ENCODE assay signal across 9 cellular contexts in the genomic region with DNA sequence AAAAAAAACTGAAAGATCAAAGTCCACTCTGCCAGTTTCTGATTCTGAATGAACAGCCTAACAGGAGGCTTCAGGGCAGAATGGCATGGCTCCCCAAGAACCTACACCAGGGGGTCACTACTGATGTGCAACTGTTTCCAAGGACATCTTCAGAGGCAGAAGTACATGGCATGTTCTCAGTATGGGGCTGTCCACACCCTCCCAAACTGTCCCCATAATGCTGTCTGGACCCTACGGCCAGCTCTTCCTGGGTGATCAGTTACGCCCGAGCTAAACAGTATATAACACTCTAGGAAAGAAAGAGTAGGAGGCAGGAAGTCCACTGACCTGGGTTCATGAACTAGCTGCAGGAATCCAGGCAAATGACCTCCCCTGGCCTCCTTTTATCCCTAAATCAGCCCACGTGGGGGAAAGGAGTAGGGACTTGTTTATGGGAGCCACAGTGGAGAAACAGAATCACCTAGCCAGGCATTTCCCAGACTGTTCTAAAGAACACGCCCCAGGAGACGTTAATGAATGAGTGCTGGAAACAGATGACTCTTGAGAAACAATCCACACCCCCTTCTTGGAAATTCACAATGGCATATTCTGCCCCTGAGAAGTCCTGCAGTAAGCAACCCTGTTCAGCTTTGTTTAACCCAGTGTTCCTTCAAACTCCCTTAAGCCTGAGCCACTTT. TPM values are rescaled to one million over a fixed set of nuclear protein-coding genes. Genes with fewer than 3 reads are reported as not detected.
DNase-seq lines count a peak whose midpoint lies in the region; ATAC-seq, FAIRE-seq and TF ChIP-seq lines count a peak whose summit lies in the region.
"Had no signal": no experiment of that assay in that cellular context is flagged by ENCODE, and none has a peak within 500 bp of the region (broad histone marks: within the 10 kb centered on the region; RNA-seq: fewer than 3 reads in every experiment).

No MANE protein-coding gene starts in this region.

- H3K9me3 ChIP-seq in GM12878 (replicated peaks; ENCODE audit: control insufficient read depth, insufficient read depth, low read length) (no peaks in the 10 kb centered on the region), HepG2 (ENCODE audit: low read length) (no peaks in the 10 kb centered on the region)

- H3K9ac ChIP-seq in GM12878 (ENCODE audit: control insufficient read depth, insufficient read depth, low read length), result no peak overlapping the region
- H3K9ac ChIP-seq in HepG2 (ENCODE audit: insufficient read depth, low read depth, low read length), result peak overlapping the region; percentile 95

- H3K4me2 ChIP-seq in GM12878 (ENCODE audit: control insufficient read depth, insufficient read depth) (peak overlapping the region; percentile 74; the same call in 1 of the 2 replicates), HepG2 (ENCODE audit: low read depth, low read length) (peak overlapping the region; percentile 93)

- H3K79me2 ChIP-seq in GM12878 (ENCODE audit: control insufficient read depth, insufficient read depth, low read length), result peaks cover 42% of the 10 kb centered on the region
- H3K79me2 ChIP-seq in HepG2 (ENCODE audit: insufficient read depth, low read length), result peaks cover 70% of the 10 kb centered on the region

- BruUV-seq in GM12878 (replicated peaks; lab: Mats Ljungman, UMichigan), result no TSS peak
- BruUV-seq in HepG2 (replicated peaks; lab: Mats Ljungman, UMichigan), result no TSS peak

- peaks cover 51% of the 10 kb centered on the region for H3K4me1 ChIP-seq in GM12878 (ENCODE audit: control insufficient read depth, insufficient read depth, low read length)
- H3K4me1 ChIP-seq in HepG2 (ENCODE audit: insufficient read depth, low read length), result peaks cover 88% of the 10 kb centered on the region

- peak; percentile 19 for DNase-seq in DMS79 treated with DMSO at 0.1 percent for 48 hours (lab: John Stamatoyannopoulos, UW)
- no peak for DNase-seq in DMS79 (lab: John Stamatoyannopoulos, UW)
- DNase-seq in GM12878 (ENCODE audit: low read depth, low spot score), result no peak
- peak; percentile 63 for DNase-seq in HepG2 (ENCODE audit: low spot score)
- peak; percentile 18 for DNase-seq in superior temporal gyrus (ENCODE audit: extremely low spot score)
- no peak for DNase-seq in T-helper 9 cell
- no peak for DNase-seq in mucosa of gallbladder (ENCODE audit: low spot score)
- no peak for DNase-seq in HTR-8/SVneo (ENCODE audit: insufficient read length, low spot score)

- H2AFZ ChIP-seq in GM12878 (ENCODE audit: control insufficient read depth, low read depth, low read length) (no peak overlapping the region), HepG2 (ENCODE audit: low read length) (no peak overlapping the region)

- CTCF ChIA-PET in GM12878 (lab: Yijun Ruan, JAX) (interaction anchor here (0.6 to 8.2 kb wide), 12 partner anchors 9 to 370 kb away, joined by 3 to 150 read pairs (median 6); a partner anchor contains a TSS), HepG2 (lab: Yijun Ruan, JAX; ENCODE audit: low intra/inter-chr PET ratio, low total read pairs) (interaction anchor here (2.2 kb wide), 1 partner anchor 17 kb away, joined by 5 read pairs; no protein-coding TSS in a partner anchor)

- RAD21 ChIA-PET in GM12878 (lab: Charles Lee; ENCODE audit: unreplicated experiment), result interaction anchor here (0.9 to 5.9 kb wide), 10 partner anchors 12 to 608 kb away, joined by 3 to 79 read pairs (median 4); a partner anchor contains a TSS

- SMC1A ChIA-PET in GM12878 (lab: Charles Lee; ENCODE audit: uncharacterized antibody, unreplicated experiment), result interaction anchor here (1.0 to 9.5 kb wide), 7 partner anchors 17 to 121 kb away, joined by 3 to 194 read pairs (median 4); a partner anchor contains a TSS

- TF ChIP-seq POLR2A in GM12878 (IDR thresholded peaks at IDR 0.05; ENCODE audit: low read depth, low read length), result no peak
- TF ChIP-seq POLR2A in HepG2 (IDR thresholded peaks at IDR 0.05; ENCODE audit: insufficient read depth in 1 of 2, low read depth in 2 of 2, low read length in 2 of 2), result peak in 1 of 2 experiments; percentile 5; a peak in 1 of 4 replicates

- POLR2A ChIA-PET in GM12878 (lab: Charles Lee) (interaction anchor here (0.9 to 3.3 kb wide), 9 partner anchors 14 to 593 kb away, joined by 3 to 19 read pairs (median 9); a partner anchor contains a TSS), HepG2 (lab: Yijun Ruan, JAX) (interaction anchor here (0.6 to 5.3 kb wide), 10 partner anchors 13 to 144 kb away, joined by 3 to 110 read pairs (median 5); a partner anchor contains a TSS)

- TF ChIP-seq RAD21 in GM12878 (IDR thresholded peaks at IDR 0.05; ENCODE audit: insufficient read depth, low read depth, low read length), result no peak
- TF ChIP-seq RAD21 in HepG2 (CRISPR knock-in tag; IDR thresholded peaks at IDR 0.05), result no peak

- H3K4me3 ChIP-seq in GM12878 (peak overlapping the region; percentile 85; the same call in 1 of the 2 replicates), HepG2 (replicated peaks in 1 of 3; ENCODE audit: insufficient read depth in 1 of 3, low read depth in 2 of 3, low read length in 3 of 3) (peak overlapping the region; percentile 83 to 99 (median 95))

- H4K20me1 ChIP-seq in GM12878 (ENCODE audit: control insufficient read depth, insufficient read depth) (no peaks in the 10 kb centered on the region), HepG2 (ENCODE audit: insufficient read depth, low read length) (peaks cover 38% of the 10 kb centered on the region)

- TF ChIP-seq CTCF in GM12878 (IDR thresholded peaks at IDR 0.05 in 2 of 3, conservative IDR thresholded peaks at IDR 0.05 in 1 of 3; ENCODE audit: control insufficient read depth in 2 of 3, extremely low read depth in 1 of 3, insufficient read depth in 1 of 3, low read depth in 3 of 3, low read length in 3 of 3) (no peak), HepG2 (CRISPR knock-in tag; IDR thresholded peaks at IDR 0.05) (0 out of 2 replicates have a peak, but pooled peaks have one; percentile 1)

- FAIRE-seq in GM12878 (lab: Jason Lieb, UNC), result no peak
- FAIRE-seq in HepG2 (lab: Jason Lieb, UNC), result no peak
- no peak for FAIRE-seq in HTR-8/SVneo (lab: Jason Lieb, UNC)
- FAIRE-seq: A204.1 had no signal

- no peaks in the 10 kb centered on the region; a peak in 1 of 4 replicates for H3K36me3 ChIP-seq in GM12878 (ENCODE audit: control insufficient read depth in 2 of 2, insufficient read depth in 2 of 2, low read length in 1 of 2)
- peaks cover 1 to 4% of the 10 kb centered on the region in 2 experiments; a peak in 3 of 5 replicates for H3K36me3 ChIP-seq in HepG2 (replicated peaks in 1 of 2; ENCODE audit: control insufficient read depth in 1 of 2, insufficient read depth in 2 of 2, low read length in 2 of 2)

- in situ Hi-C loops in GM12878 (cut with MboI), result loop anchor here (25.0 kb wide), 1 partner anchor 98 kb away; a partner anchor contains a TSS
- in situ Hi-C loops in HepG2 (cut with HindIII; ENCODE audit: extremely low pct_ligation_motif_present, low pct_unique_long_range_greater_than_20kb), result loop anchor here (5.0 kb wide), 1 partner anchor 108 kb away; a partner anchor contains a TSS

- H3K27ac ChIP-seq in GM12878 (ENCODE audit: control insufficient read depth, insufficient read depth) (0 out of 2 replicates have a peak overlapping the region, but pooled peaks have one; percentile 72), HepG2 (ENCODE audit: extremely low read length, insufficient read depth, low read length) (peak overlapping the region; percentile 88)

- TF ChIP-seq EP300 in GM12878 (IDR thresholded peaks at IDR 0.05; ENCODE audit: borderline replicate concordance in 1 of 2, control insufficient read depth in 1 of 2, low read depth in 2 of 2, low read length in 2 of 2) (no peak), HepG2 (IDR thresholded peaks at IDR 0.05; ENCODE audit: low read depth in 2 of 2, low read length in 2 of 2) (no peak), HepG2 (CRISPR knock-in tag; IDR thresholded peaks at IDR 0.05; ENCODE audit: borderline replicate concordance) (no peak)

- 42% methylated on average over 6 of the region's 6 CpGs for WGBS in GM12878 (ENCODE audit: insufficient coverage, insufficient replicate concordance, low lambda C conversion rate, missing lambda C conversion rate)
- 6% methylated on average over 6 of the region's 6 CpGs for WGBS in HepG2 (ENCODE audit: low lambda C conversion rate)

- H3K27me3 ChIP-seq in GM12878 (replicated peaks in 1 of 2; ENCODE audit: control insufficient read depth in 2 of 2, insufficient read depth in 2 of 2, low read length in 1 of 2) (no peaks in the 10 kb centered on the region), HepG2 (ENCODE audit: control insufficient read depth in 1 of 2, insufficient read depth in 2 of 2, low read length in 2 of 2) (no peaks in the 10 kb centered on the region; a peak in 1 of 5 replicates)

- ATAC-seq in GM12878 (no peak), HepG2 (peak; percentile 11)

- intact Hi-C loops in GM12878 (cut with micrococcal nuclease; ENCODE audit: unreplicated experiment) (loop anchor here (10.0 kb wide), 1 partner anchor 365 kb away; a partner anchor contains a TSS), HepG2 (cut with micrococcal nuclease; ENCODE audit: unreplicated experiment) (loop anchor here (5.0 to 10.0 kb wide), 2 partner anchors 178 to 275 kb away; a partner anchor contains a TSS)

RNA-seq across cellular contexts. Expression of a gene that starts 2.5 kb away (rescaled TPM):
- 34.9 and 36.4 TPM in 2 replicates for total RNA-seq in GM12878 (2013; cell fraction: nucleolus; rRNA removed)
- total RNA-seq in GM12878 (2014; rRNA removed), result 35.6 and 40.0 TPM in 2 replicates
- total RNA-seq in GM12878 (2014; rRNA removed; fragmentation: Illumina TruSeq; extraction: Trizol), result 16.8 and 17.0 TPM in 2 replicates
- 26.9 and 34.6 TPM in 2 replicates for total RNA-seq in GM12878 (2021)
- 19.0 TPM for polyA plus RNA-seq in GM12878 (2011; ENCODE audit: low read depth)
- 23.5 and 38.3 TPM in 2 replicates for polyA plus RNA-seq in GM12878 (2011; rRNA removed)
- polyA plus RNA-seq in GM12878 (2011; cell fraction: cytosol; rRNA removed), result 51.8 and 64.4 TPM in 2 replicates
- polyA plus RNA-seq in GM12878 (2011; cell fraction: nucleus; rRNA removed), result 46.9 and 55.2 TPM in 2 replicates
- 34.2 and 49.8 TPM in 2 replicates for polyA plus RNA-seq in GM12878 (2012)
- 26.5 and 27.0 TPM in 2 replicates for polyA plus RNA-seq in GM12878 (2014; fragmentation: Illumina TruSeq; extraction: Trizol)
- polyA plus RNA-seq in GM12878 (2014; fragmentation: Nextera tagmentation; extraction: Ambion mirVana), result 10 to 100 TPM in 1 of 2 experiments, 1 to 10 TPM in 1; 6.1 to 11.7 TPM
- polyA plus RNA-seq in GM12878 (2014; rRNA removed), result 15.7 and 23.3 TPM in 2 replicates
- polyA plus RNA-seq in GM12878 (2016; fragmentation: Nextera tagmentation; extraction: Ambion mirVana), result 10 to 100 TPM; 25.4 to 30.6 TPM
- 38.6 and 47.2 TPM in 2 replicates for polyA minus RNA-seq in GM12878 (2011; rRNA and poly(A)+ RNA removed)
- polyA minus RNA-seq in GM12878 (2011; cell fraction: cytosol; rRNA and poly(A)+ RNA removed), result 12.0 and 13.7 TPM in 2 replicates
- polyA minus RNA-seq in GM12878 (2011; cell fraction: nucleus; rRNA and poly(A)+ RNA removed), result 9.4 and 10.2 TPM in 2 replicates
- 69.7 and 139 TPM in 2 replicates for total RNA-seq in HepG2 (2016; rRNA removed; fragmentation: Illumina TruSeq; extraction: Trizol)
- total RNA-seq in HepG2 (2016; cell fraction: cytosol; rRNA removed; fragmentation: Illumina TruSeq; extraction: Trizol; ENCODE audit: low read depth), result 37.2 and 38.6 TPM in 2 replicates
- 57.8 and 142 TPM in 2 replicates for total RNA-seq in HepG2 (2016; cell fraction: insoluble cytoplasmic fraction; rRNA removed; fragmentation: Illumina TruSeq; extraction: Trizol)
- 88.3 and 90.4 TPM in 2 replicates for total RNA-seq in HepG2 (2016; cell fraction: membrane; rRNA removed; fragmentation: Illumina TruSeq; extraction: Trizol)
- 108 and 128 TPM in 2 replicates for total RNA-seq in HepG2 (2016; cell fraction: nucleus; rRNA removed; fragmentation: Illumina TruSeq; extraction: Trizol)
- 127 and 181 TPM in 2 replicates for polyA plus RNA-seq in HepG2 (2011; rRNA removed)
- 146 and 187 TPM in 2 replicates for polyA plus RNA-seq in HepG2 (2011; cell fraction: cytosol; rRNA removed)
- 207 and 243 TPM in 2 replicates for polyA plus RNA-seq in HepG2 (2011; cell fraction: nucleus; rRNA removed)
- 254 and 390 TPM in 2 replicates for polyA plus RNA-seq in HepG2 (2012)
- 33.9 and 35.7 TPM in 2 replicates for polyA plus RNA-seq in HepG2 (2016; cell fraction: cytosol; fragmentation: Illumina TruSeq; extraction: Trizol; ENCODE audit: low read depth)
- polyA plus RNA-seq in HepG2 (2016; cell fraction: insoluble cytoplasmic fraction; fragmentation: Illumina TruSeq; extraction: Trizol; ENCODE audit: low read depth), result 56.2 and 61.3 TPM in 2 replicates
- polyA plus RNA-seq in HepG2 (2016; cell fraction: membrane; fragmentation: Illumina TruSeq; extraction: Trizol; ENCODE audit: low read depth), result 62.1 and 66.4 TPM in 2 replicates
- 152 and 156 TPM in 2 replicates for polyA plus RNA-seq in HepG2 (2016; cell fraction: nucleus; fragmentation: Illumina TruSeq; extraction: Trizol; ENCODE audit: insufficient read depth, low read depth)
- polyA minus RNA-seq in HepG2 (2011; rRNA and poly(A)+ RNA removed; ENCODE audit: low replicate concordance), result 19.4 and 315 TPM in 2 replicates
- 88.2 and 133 TPM in 2 replicates for polyA minus RNA-seq in HepG2 (2011; cell fraction: cytosol; rRNA and poly(A)+ RNA removed)
- polyA minus RNA-seq in HepG2 (2011; cell fraction: nucleus; rRNA and poly(A)+ RNA removed), result 37.2 and 64.6 TPM in 2 replicates
- 388 TPM for total RNA-seq in mucosa of gallbladder

RNA-seq across cellular contexts. Expression of a gene that starts 19.5 kb away (rescaled TPM):
- 19.8 and 82.8 TPM in 2 replicates for total RNA-seq in GM12878 (2013; cell fraction: nucleolus; rRNA removed)
- 41.9 and 42.3 TPM in 2 replicates for total RNA-seq in GM12878 (2014; rRNA removed)
- 27.2 and 28.5 TPM in 2 replicates for total RNA-seq in GM12878 (2014; rRNA removed; fragmentation: Illumina TruSeq; extraction: Trizol)
- total RNA-seq in GM12878 (2021), result 42.0 and 45.1 TPM in 2 replicates
- polyA plus RNA-seq in GM12878 (2011; ENCODE audit: low read depth), result 23.5 TPM
- 26.3 and 54.9 TPM in 2 replicates for polyA plus RNA-seq in GM12878 (2011; rRNA removed)
- polyA plus RNA-seq in GM12878 (2011; cell fraction: cytosol; rRNA removed), result 79.6 and 84.9 TPM in 2 replicates
- 82.3 and 86.2 TPM in 2 replicates for polyA plus RNA-seq in GM12878 (2011; cell fraction: nucleus; rRNA removed)
- polyA plus RNA-seq in GM12878 (2012), result 34.0 and 41.6 TPM in 2 replicates
- 15.8 and 41.6 TPM in 2 replicates for polyA plus RNA-seq in GM12878 (2014; fragmentation: Illumina TruSeq; extraction: Trizol)
- polyA plus RNA-seq in GM12878 (2014; fragmentation: Nextera tagmentation; extraction: Ambion mirVana), result 100 to 1,000 TPM in 1 of 2 experiments, 10 to 100 TPM in 1; 72.6 to 104 TPM
- 67.7 and 72.6 TPM in 2 replicates for polyA plus RNA-seq in GM12878 (2014; rRNA removed)
- 100 to 1,000 TPM in 1 of 2 experiments, 10 to 100 TPM in 1; 90.9 to 106 TPM for polyA plus RNA-seq in GM12878 (2016; fragmentation: Nextera tagmentation; extraction: Ambion mirVana)
- 14.6 and 25.1 TPM in 2 replicates for polyA minus RNA-seq in GM12878 (2011; rRNA and poly(A)+ RNA removed)
- 11.8 and 12.7 TPM in 2 replicates for polyA minus RNA-seq in GM12878 (2011; cell fraction: cytosol; rRNA and poly(A)+ RNA removed)
- polyA minus RNA-seq in GM12878 (2011; cell fraction: nucleus; rRNA and poly(A)+ RNA removed), result 11.6 and 18.2 TPM in 2 replicates
- total RNA-seq in HepG2 (2016; rRNA removed; fragmentation: Illumina TruSeq; extraction: Trizol), result 50.0 and 55.9 TPM in 2 replicates
- total RNA-seq in HepG2 (2016; cell fraction: cytosol; rRNA removed; fragmentation: Illumina TruSeq; extraction: Trizol; ENCODE audit: low read depth), result 21.6 and 27.3 TPM in 2 replicates
- total RNA-seq in HepG2 (2016; cell fraction: insoluble cytoplasmic fraction; rRNA removed; fragmentation: Illumina TruSeq; extraction: Trizol), result 48.3 and 59.8 TPM in 2 replicates
- total RNA-seq in HepG2 (2016; cell fraction: membrane; rRNA removed; fragmentation: Illumina TruSeq; extraction: Trizol), result 30.6 and 30.7 TPM in 2 replicates
- 34.2 and 39.5 TPM in 2 replicates for total RNA-seq in HepG2 (2016; cell fraction: nucleus; rRNA removed; fragmentation: Illumina TruSeq; extraction: Trizol)
- 78.0 and 80.4 TPM in 2 replicates for polyA plus RNA-seq in HepG2 (2011; rRNA removed)
- 48.4 and 76.6 TPM in 2 replicates for polyA plus RNA-seq in HepG2 (2011; cell fraction: cytosol; rRNA removed)
- polyA plus RNA-seq in HepG2 (2011; cell fraction: nucleus; rRNA removed), result 76.3 and 77.5 TPM in 2 replicates
- 59.5 and 60.9 TPM in 2 replicates for polyA plus RNA-seq in HepG2 (2012)
- 24.9 and 29.3 TPM in 2 replicates for polyA plus RNA-seq in HepG2 (2016; cell fraction: cytosol; fragmentation: Illumina TruSeq; extraction: Trizol; ENCODE audit: low read depth)
- polyA plus RNA-seq in HepG2 (2016; cell fraction: insoluble cytoplasmic fraction; fragmentation: Illumina TruSeq; extraction: Trizol; ENCODE audit: low read depth), result 58.0 and 59.1 TPM in 2 replicates
- polyA plus RNA-seq in HepG2 (2016; cell fraction: membrane; fragmentation: Illumina TruSeq; extraction: Trizol; ENCODE audit: low read depth), result 31.6 and 35.4 TPM in 2 replicates
- polyA plus RNA-seq in HepG2 (2016; cell fraction: nucleus; fragmentation: Illumina TruSeq; extraction: Trizol; ENCODE audit: insufficient read depth, low read depth), result 73.5 and 80.9 TPM in 2 replicates
- polyA minus RNA-seq in HepG2 (2011; rRNA and poly(A)+ RNA removed; ENCODE audit: low replicate concordance), result 33.3 and 44.2 TPM in 2 replicates
- polyA minus RNA-seq in HepG2 (2011; cell fraction: cytosol; rRNA and poly(A)+ RNA removed), result 15.5 and 20.7 TPM in 2 replicates
- 9.7 and 10.9 TPM in 2 replicates for polyA minus RNA-seq in HepG2 (2011; cell fraction: nucleus; rRNA and poly(A)+ RNA removed)
- 154 TPM for total RNA-seq in mucosa of gallbladder

RNA-seq across cellular contexts. Expression of a gene that starts 19.8 kb away (rescaled TPM):
- total RNA-seq in GM12878 (2013; cell fraction: nucleolus; rRNA removed), result 31.5 and 34.1 TPM in 2 replicates
- 97.1 and 114 TPM in 2 replicates for total RNA-seq in GM12878 (2014; rRNA removed)
- 70.6 and 71.7 TPM in 2 replicates for total RNA-seq in GM12878 (2014; rRNA removed; fragmentation: Illumina TruSeq; extraction: Trizol)
- total RNA-seq in GM12878 (2021), result 64.8 and 66.3 TPM in 2 replicates
- polyA plus RNA-seq in GM12878 (2011; ENCODE audit: low read depth), result 28.2 TPM
- 33.2 and 50.7 TPM in 2 replicates for polyA plus RNA-seq in GM12878 (2011; rRNA removed)
- polyA plus RNA-seq in GM12878 (2011; cell fraction: cytosol; rRNA removed), result 74.8 and 117 TPM in 2 replicates
- polyA plus RNA-seq in GM12878 (2011; cell fraction: nucleus; rRNA removed), result 96.5 and 123 TPM in 2 replicates
- polyA plus RNA-seq in GM12878 (2012), result 54.1 and 62.5 TPM in 2 replicates
- polyA plus RNA-seq in GM12878 (2014; fragmentation: Illumina TruSeq; extraction: Trizol), result 49.8 and 93.1 TPM in 2 replicates
- polyA plus RNA-seq in GM12878 (2014; fragmentation: Nextera tagmentation; extraction: Ambion mirVana), result 1 to 10 TPM; 4.4 to 5.5 TPM
- 95.4 and 104 TPM in 2 replicates for polyA plus RNA-seq in GM12878 (2014; rRNA removed)
- 100 to 1,000 TPM; 118 to 140 TPM for polyA plus RNA-seq in GM12878 (2016; fragmentation: Nextera tagmentation; extraction: Ambion mirVana)
- 40.1 and 64.8 TPM in 2 replicates for polyA minus RNA-seq in GM12878 (2011; rRNA and poly(A)+ RNA removed)
- polyA minus RNA-seq in GM12878 (2011; cell fraction: cytosol; rRNA and poly(A)+ RNA removed), result 18.0 and 22.5 TPM in 2 replicates
- 23.2 and 29.2 TPM in 2 replicates for polyA minus RNA-seq in GM12878 (2011; cell fraction: nucleus; rRNA and poly(A)+ RNA removed)
- 186 and 241 TPM in 2 replicates for total RNA-seq in HepG2 (2016; rRNA removed; fragmentation: Illumina TruSeq; extraction: Trizol)
- 26.6 and 29.2 TPM in 2 replicates for total RNA-seq in HepG2 (2016; cell fraction: cytosol; rRNA removed; fragmentation: Illumina TruSeq; extraction: Trizol; ENCODE audit: low read depth)
- total RNA-seq in HepG2 (2016; cell fraction: insoluble cytoplasmic fraction; rRNA removed; fragmentation: Illumina TruSeq; extraction: Trizol), result 202 and 247 TPM in 2 replicates
- total RNA-seq in HepG2 (2016; cell fraction: membrane; rRNA removed; fragmentation: Illumina TruSeq; extraction: Trizol), result 56.8 and 59.3 TPM in 2 replicates
- total RNA-seq in HepG2 (2016; cell fraction: nucleus; rRNA removed; fragmentation: Illumina TruSeq; extraction: Trizol), result 85.4 and 91.7 TPM in 2 replicates
- 110 and 119 TPM in 2 replicates for polyA plus RNA-seq in HepG2 (2011; rRNA removed)
- 138 and 202 TPM in 2 replicates for polyA plus RNA-seq in HepG2 (2011; cell fraction: cytosol; rRNA removed)
- 161 and 181 TPM in 2 replicates for polyA plus RNA-seq in HepG2 (2011; cell fraction: nucleus; rRNA removed)
- polyA plus RNA-seq in HepG2 (2012), result 99.2 and 104 TPM in 2 replicates
- polyA plus RNA-seq in HepG2 (2016; cell fraction: cytosol; fragmentation: Illumina TruSeq; extraction: Trizol; ENCODE audit: low read depth), result 13.9 and 16.0 TPM in 2 replicates
- polyA plus RNA-seq in HepG2 (2016; cell fraction: insoluble cytoplasmic fraction; fragmentation: Illumina TruSeq; extraction: Trizol; ENCODE audit: low read depth), result 224 and 231 TPM in 2 replicates
- 30.9 and 33.2 TPM in 2 replicates for polyA plus RNA-seq in HepG2 (2016; cell fraction: membrane; fragmentation: Illumina TruSeq; extraction: Trizol; ENCODE audit: low read depth)
- 127 and 131 TPM in 2 replicates for polyA plus RNA-seq in HepG2 (2016; cell fraction: nucleus; fragmentation: Illumina TruSeq; extraction: Trizol; ENCODE audit: insufficient read depth, low read depth)
- polyA minus RNA-seq in HepG2 (2011; rRNA and poly(A)+ RNA removed; ENCODE audit: low replicate concordance), result 41.5 and 143 TPM in 2 replicates
- polyA minus RNA-seq in HepG2 (2011; cell fraction: cytosol; rRNA and poly(A)+ RNA removed), result 58.2 and 63.3 TPM in 2 replicates
- 39.9 and 43.6 TPM in 2 replicates for polyA minus RNA-seq in HepG2 (2011; cell fraction: nucleus; rRNA and poly(A)+ RNA removed)
- total RNA-seq in mucosa of gallbladder, result 114 TPM

RNA-seq across cellular contexts. Expression of a gene that starts 29.0 kb away (rescaled TPM):
- total RNA-seq in GM12878 (2013; cell fraction: nucleolus; rRNA removed), result 0.39 and 0.77 TPM in 2 replicates
- total RNA-seq in GM12878 (2014; rRNA removed), result 0.17 TPM in 1 of 2 replicates, not detected in the other
- 0.09 TPM in 2 replicates for total RNA-seq in GM12878 (2014; rRNA removed; fragmentation: Illumina TruSeq; extraction: Trizol)
- 0.13 and 0.36 TPM in 2 replicates for total RNA-seq in GM12878 (2021)
- polyA plus RNA-seq in GM12878 (2011; ENCODE audit: low read depth), result not detected
- 0.03 TPM in 1 of 2 replicates, not detected in the other for polyA plus RNA-seq in GM12878 (2011; rRNA removed)
- polyA plus RNA-seq in GM12878 (2011; cell fraction: cytosol; rRNA removed), result 0.03 and 0.10 TPM in 2 replicates
- 0.70 and 0.92 TPM in 2 replicates for polyA plus RNA-seq in GM12878 (2011; cell fraction: nucleus; rRNA removed)
- polyA plus RNA-seq in GM12878 (2012), result 0.15 and 0.38 TPM in 2 replicates
- polyA plus RNA-seq in GM12878 (2014; fragmentation: Illumina TruSeq; extraction: Trizol), result 0.07 and 0.10 TPM in 2 replicates
- polyA plus RNA-seq in GM12878 (2014; fragmentation: Nextera tagmentation; extraction: Ambion mirVana), result not detected
- polyA plus RNA-seq in GM12878 (2014; rRNA removed), result 0.22 and 0.24 TPM in 2 replicates
- polyA plus RNA-seq in GM12878 (2016; fragmentation: Nextera tagmentation; extraction: Ambion mirVana), result under 1 TPM in 1 of 2 experiments, not detected in 1; 0.11 TPM
- polyA minus RNA-seq in GM12878 (2011; rRNA and poly(A)+ RNA removed), result 0.29 and 1.2 TPM in 2 replicates
- not detected in 2 replicates for polyA minus RNA-seq in GM12878 (2011; cell fraction: cytosol; rRNA and poly(A)+ RNA removed)
- 1.9 and 3.5 TPM in 2 replicates for polyA minus RNA-seq in GM12878 (2011; cell fraction: nucleus; rRNA and poly(A)+ RNA removed)
- 0.09 TPM in 1 of 2 replicates, not detected in the other for total RNA-seq in HepG2 (2016; rRNA removed; fragmentation: Illumina TruSeq; extraction: Trizol)
- not detected in 2 replicates for total RNA-seq in HepG2 (2016; cell fraction: cytosol; rRNA removed; fragmentation: Illumina TruSeq; extraction: Trizol; ENCODE audit: low read depth)
- 0.15 TPM in 1 of 2 replicates, not detected in the other for total RNA-seq in HepG2 (2016; cell fraction: insoluble cytoplasmic fraction; rRNA removed; fragmentation: Illumina TruSeq; extraction: Trizol)
- 0.17 TPM in 1 of 2 replicates, not detected in the other for total RNA-seq in HepG2 (2016; cell fraction: membrane; rRNA removed; fragmentation: Illumina TruSeq; extraction: Trizol)
- 0.25 and 0.38 TPM in 2 replicates for total RNA-seq in HepG2 (2016; cell fraction: nucleus; rRNA removed; fragmentation: Illumina TruSeq; extraction: Trizol)
- polyA plus RNA-seq in HepG2 (2011; rRNA removed), result 0.05 and 0.09 TPM in 2 replicates
- 0.05 and 0.12 TPM in 2 replicates for polyA plus RNA-seq in HepG2 (2011; cell fraction: cytosol; rRNA removed)
- 0.45 and 0.68 TPM in 2 replicates for polyA plus RNA-seq in HepG2 (2011; cell fraction: nucleus; rRNA removed)
- polyA plus RNA-seq in HepG2 (2012), result 0.09 and 0.11 TPM in 2 replicates
- 0.08 and 0.22 TPM in 2 replicates for polyA plus RNA-seq in HepG2 (2016; cell fraction: cytosol; fragmentation: Illumina TruSeq; extraction: Trizol; ENCODE audit: low read depth)
- polyA plus RNA-seq in HepG2 (2016; cell fraction: insoluble cytoplasmic fraction; fragmentation: Illumina TruSeq; extraction: Trizol; ENCODE audit: low read depth), result 0.16 TPM in 1 of 2 replicates, not detected in the other
- polyA plus RNA-seq in HepG2 (2016; cell fraction: membrane; fragmentation: Illumina TruSeq; extraction: Trizol; ENCODE audit: low read depth), result 0.22 and 0.27 TPM in 2 replicates
- polyA plus RNA-seq in HepG2 (2016; cell fraction: nucleus; fragmentation: Illumina TruSeq; extraction: Trizol; ENCODE audit: insufficient read depth, low read depth), result not detected in 2 replicates
- 0.12 and 1.2 TPM in 2 replicates for polyA minus RNA-seq in HepG2 (2011; rRNA and poly(A)+ RNA removed; ENCODE audit: low replicate concordance)
- not detected in 2 replicates for polyA minus RNA-seq in HepG2 (2011; cell fraction: cytosol; rRNA and poly(A)+ RNA removed)
- 1.2 and 1.5 TPM in 2 replicates for polyA minus RNA-seq in HepG2 (2011; cell fraction: nucleus; rRNA and poly(A)+ RNA removed)
- total RNA-seq in mucosa of gallbladder, result 49.3 TPM

Comparison
In these comparisons a context has a peak if more than half of its experiments do, and no peak if none do; other contexts are left out.
1. DNase-seq: peak in DMS79 treated with DMSO at 0.1 percent for 48 hours (single experiment), HepG2 (single experiment) and superior temporal gyrus (single experiment); none in DMS79 (single experiment), GM12878 (single experiment), T-helper 9 cell (single experiment), mucosa of gallbladder (single experiment) and HTR-8/SVneo (single experiment).